Comparison of ENCODE assay signal across 28 cellular contexts in the genomic region with DNA sequence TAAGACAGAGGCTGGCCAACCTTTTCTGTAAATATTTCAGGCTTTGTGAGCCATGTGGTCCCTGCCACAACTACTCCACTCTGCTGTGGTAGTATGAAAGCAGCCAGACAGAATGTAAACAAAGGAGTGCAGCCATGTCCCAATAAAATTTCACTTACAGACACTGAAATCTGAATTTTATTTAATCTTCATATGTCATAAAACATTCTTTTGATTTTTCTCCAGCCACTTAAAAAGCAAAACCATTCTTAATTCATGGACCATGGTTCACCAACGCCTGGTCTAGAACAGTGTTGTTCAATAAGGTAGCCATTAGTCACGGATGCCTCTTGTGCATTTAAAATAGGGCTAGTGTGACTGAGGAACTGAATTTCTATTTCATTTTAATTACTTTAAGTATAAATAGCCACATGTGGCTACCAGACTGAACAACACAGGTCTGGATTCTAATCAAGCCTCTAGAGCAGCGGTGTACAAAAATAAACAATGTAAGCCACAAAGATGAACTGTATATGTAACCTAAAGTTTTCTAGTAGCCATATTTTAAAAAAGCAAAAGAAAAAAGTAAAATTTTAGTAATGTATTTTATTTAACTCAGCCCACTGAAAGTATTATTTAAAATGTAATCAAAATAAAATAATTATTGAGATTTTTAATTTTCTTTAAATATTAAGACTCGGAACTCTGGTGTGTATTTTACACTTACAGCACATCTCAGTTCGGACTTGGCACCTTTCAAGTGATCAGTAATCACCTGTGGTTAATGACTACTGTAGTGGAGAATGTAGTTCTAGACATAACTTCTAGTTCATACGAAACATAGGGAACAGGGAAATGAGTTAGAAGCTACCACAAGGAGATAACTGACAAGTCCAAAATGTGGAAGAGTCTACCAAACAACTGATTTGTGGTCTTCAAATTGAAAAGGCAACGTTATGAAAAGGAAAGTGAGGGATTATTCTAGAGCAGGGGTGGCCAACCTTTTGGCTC. TPM values are rescaled to one million over a fixed set of nuclear protein-coding genes. Genes with fewer than 3 reads are reported as not detected.
DNase-seq lines count a peak whose midpoint lies in the region; ATAC-seq and TF ChIP-seq lines count a peak whose summit lies in the region.
"Had no signal": no experiment of that assay in that cellular context is flagged by ENCODE, and none has a peak within 500 bp of the region (broad histone marks: within the 10 kb centered on the region; RNA-seq: fewer than 3 reads in every experiment).

No MANE protein-coding gene starts in this region.

- no peak overlapping the region for H3K4me3 Mint-ChIP-seq in Caco-2 (ENCODE audit: unreplicated experiment)
- H3K4me3 Mint-ChIP-seq: activated CD4-positive, alpha-beta T cell treated with anti-CD3 and anti-CD28 coated beads, Interleukin-2, amount 10 ng/mL, durations not matched to agents 7 days and 5 days; activated naive CD8-positive, alpha-beta T cell treated with anti-CD3 and anti-CD28 coated beads, Interleukin-2, amount 10 ng/mL, durations not matched to agents 7 days and 5 days; activated T-cell treated with anti-CD3 and anti-CD28 coated beads, Interleukin-2, amount 50 U/mL, for 24 hours; brain; memory B cell; WTC11 had no signal

- H3K9ac ChIP-seq in PC-3 (ENCODE audit: low read length) (no peak overlapping the region), mesenchymal stem cell (ENCODE audit: low read length) (no peak overlapping the region)

- H3K4me3 ChIP-seq in PC-3 (ENCODE audit: low read length) (no peak overlapping the region), epithelial cell of esophagus (ENCODE audit: low read length) (no peak overlapping the region), mesenchymal stem cell (ENCODE audit: insufficient read depth in 1 of 2, low read depth in 1 of 2, low read length in 2 of 2) (no peak overlapping the region), Caco-2 (ENCODE audit: low read depth, low read length) (no peak overlapping the region)
- H3K4me3 ChIP-seq: dorsolateral prefrontal cortex, esophagus squamous epithelium, GM12878, upper lobe of right lung had no signal

- no peaks in the 10 kb centered on the region for H3K9me2 ChIP-seq in PC-3 (replicated peaks; ENCODE audit: low read length)

- intact Hi-C loops in PC-3 (cut with micrococcal nuclease) = no loop called here
- intact Hi-C loops in Caco-2 (cut with micrococcal nuclease; ENCODE audit: unreplicated experiment) = no loop called here

- H2AFZ ChIP-seq in PC-3 (ENCODE audit: low read length) (no peak overlapping the region), mesenchymal stem cell (ENCODE audit: low read depth, low read length) (no peak overlapping the region)

- no peak overlapping the region for H3K18ac ChIP-seq in mesenchymal stem cell (ENCODE audit: low read depth in 1 of 2, low read length in 2 of 2)

- H3K9me3 ChIP-seq in PC-3 (ENCODE audit: low read length) = no peaks in the 10 kb centered on the region
- no peaks in the 10 kb centered on the region for H3K9me3 ChIP-seq in mesenchymal stem cell (ENCODE audit: control insufficient read depth, low read length)
- no peaks in the 10 kb centered on the region for H3K9me3 ChIP-seq in Caco-2
- H3K9me3 ChIP-seq: esophagus squamous epithelium, upper lobe of right lung had no signal

- H2BK5ac ChIP-seq in mesenchymal stem cell (ENCODE audit: low read depth, low read length, poor library complexity, severe bottlenecking) = no peak overlapping the region

- H3K27ac Mint-ChIP-seq in Caco-2 (ENCODE audit: unreplicated experiment) = no peak overlapping the region
- H3K27ac Mint-ChIP-seq: activated CD4-positive, alpha-beta T cell treated with anti-CD3 and anti-CD28 coated beads, Interleukin-2, amount 10 ng/mL, durations not matched to agents 7 days and 5 days; activated naive CD8-positive, alpha-beta T cell treated with anti-CD3 and anti-CD28 coated beads, Interleukin-2, amount 10 ng/mL, durations not matched to agents 7 days and 5 days; activated T-cell treated with anti-CD3 and anti-CD28 coated beads, Interleukin-2, amount 50 U/mL, for 24 hours; brain; memory B cell; WTC11 had no signal

- CTCF ChIA-PET in PC-3 (lab: Charles Lee) (no interaction called here), Caco-2 (lab: Charles Lee) (no interaction called here)

- H3K4me1 ChIP-seq in PC-3 (ENCODE audit: insufficient read depth, low read length) (no peaks in the 10 kb centered on the region), mesenchymal stem cell (ENCODE audit: control insufficient read depth, insufficient read depth, low read depth, low read length) (no peaks in the 10 kb centered on the region), Caco-2 (no peaks in the 10 kb centered on the region)
- H3K4me1 ChIP-seq: esophagus squamous epithelium, upper lobe of right lung had no signal

- no peaks in the 10 kb centered on the region for H3K27me3 Mint-ChIP-seq in Caco-2 (ENCODE audit: insufficient read depth, unreplicated experiment)
- H3K27me3 Mint-ChIP-seq: activated CD4-positive, alpha-beta T cell treated with anti-CD3 and anti-CD28 coated beads, Interleukin-2, amount 10 ng/mL, durations not matched to agents 7 days and 5 days; activated naive CD8-positive, alpha-beta T cell treated with anti-CD3 and anti-CD28 coated beads, Interleukin-2, amount 10 ng/mL, durations not matched to agents 7 days and 5 days; activated T-cell treated with anti-CD3 and anti-CD28 coated beads, Interleukin-2, amount 50 U/mL, for 24 hours; brain; memory B cell had no signal

- H4K8ac ChIP-seq in mesenchymal stem cell (ENCODE audit: low read length) = no peak overlapping the region

- 91% methylated on average over 4 of the region's 7 CpGs for WGBS in mesenchymal stem cell

- BruUV-seq in PC-3 (replicated peaks; lab: Mats Ljungman, UMichigan) (no TSS peak), Caco-2 (replicated peaks; lab: Mats Ljungman, UMichigan) (no TSS peak)

- no peaks in the 10 kb centered on the region for H3K79me2 ChIP-seq in PC-3 (ENCODE audit: low read length)

- H3K36me3 ChIP-seq in PC-3 (ENCODE audit: low read depth, low read length) = peaks cover 35% of the 10 kb centered on the region
- H3K36me3 ChIP-seq in mesenchymal stem cell (ENCODE audit: control insufficient read depth in 1 of 2, insufficient read depth in 2 of 2, low read depth in 1 of 2, low read length in 2 of 2) = peaks cover 16 to 86% of the 10 kb centered on the region in 2 experiments
- H3K36me3 ChIP-seq in Caco-2 (ENCODE audit: control insufficient read depth, insufficient read depth, low read length) = peaks cover 1% of the 10 kb centered on the region

- no peaks in the 10 kb centered on the region for H3K9me3 Mint-ChIP-seq in Caco-2 (ENCODE audit: unreplicated experiment)
- H3K9me3 Mint-ChIP-seq: activated CD4-positive, alpha-beta T cell treated with anti-CD3 and anti-CD28 coated beads, Interleukin-2, amount 10 ng/mL, durations not matched to agents 7 days and 5 days; activated naive CD8-positive, alpha-beta T cell treated with anti-CD3 and anti-CD28 coated beads, Interleukin-2, amount 10 ng/mL, durations not matched to agents 7 days and 5 days; activated T-cell treated with anti-CD3 and anti-CD28 coated beads, Interleukin-2, amount 50 U/mL, for 24 hours; brain; memory B cell; WTC11 had no signal

- H3K4ac ChIP-seq in mesenchymal stem cell (ENCODE audit: low read depth in 1 of 2, low read length in 2 of 2) = no peak overlapping the region

- H2AK5ac ChIP-seq in mesenchymal stem cell (ENCODE audit: low read length, severe bottlenecking) = no peak overlapping the region

- H3K4me2 ChIP-seq in PC-3 (ENCODE audit: low read length) = no peak overlapping the region
- no peak overlapping the region for H3K4me2 ChIP-seq in mesenchymal stem cell (ENCODE audit: low read length, poor library complexity, severe bottlenecking)

- no peaks in the 10 kb centered on the region for H4K20me1 ChIP-seq in PC-3 (ENCODE audit: low read length)

- no peaks in the 10 kb centered on the region for H3F3A ChIP-seq in PC-3 (ENCODE audit: low read length, unreplicated experiment)

- H2BK12ac ChIP-seq in mesenchymal stem cell (ENCODE audit: low read length in 2 of 2) = no peak overlapping the region

- H3K14ac ChIP-seq in mesenchymal stem cell (ENCODE audit: low read length in 2 of 2) = no peak overlapping the region

- H3K79me1 ChIP-seq in mesenchymal stem cell (replicated peaks; ENCODE audit: low read length, poor library complexity, severe bottlenecking) = peaks cover 1% of the 10 kb centered on the region

- H3K23ac ChIP-seq in mesenchymal stem cell (ENCODE audit: low read length in 2 of 2) = no peak overlapping the region

- H2BK15ac ChIP-seq in mesenchymal stem cell (ENCODE audit: low read depth, poor library complexity, severe bottlenecking) = no peak overlapping the region

- H3K27ac ChIP-seq in PC-3 (ENCODE audit: low read length) (no peak overlapping the region), mesenchymal stem cell (ENCODE audit: low read length, poor library complexity, severe bottlenecking) (no peak overlapping the region)
- H3K27ac ChIP-seq: dorsolateral prefrontal cortex, esophagus squamous epithelium, upper lobe of right lung had no signal

- no peak for TF ChIP-seq CTCF in PC-3 (conservative IDR thresholded peaks at IDR 0.05; ENCODE audit: low read depth, low read length)
- TF ChIP-seq CTCF in epithelial cell of esophagus (IDR thresholded peaks at IDR 0.05; ENCODE audit: insufficient read depth, low read depth, low read length, missing control alignments) = no peak
- TF ChIP-seq CTCF in Caco-2 (IDR thresholded peaks at IDR 0.05; ENCODE audit: insufficient read depth in 1 of 2, low read depth in 1 of 2, low read length in 1 of 2, severe bottlenecking in 1 of 2, unreplicated experiment in 1 of 2) = no peak

- no peaks in the 10 kb centered on the region for H3K4me1 Mint-ChIP-seq in Caco-2 (ENCODE audit: low read depth, unreplicated experiment)
- H3K4me1 Mint-ChIP-seq: activated CD4-positive, alpha-beta T cell treated with anti-CD3 and anti-CD28 coated beads, Interleukin-2, amount 10 ng/mL, durations not matched to agents 7 days and 5 days; activated naive CD8-positive, alpha-beta T cell treated with anti-CD3 and anti-CD28 coated beads, Interleukin-2, amount 10 ng/mL, durations not matched to agents 7 days and 5 days; brain; memory B cell; WTC11 had no signal

- POLR2A ChIA-PET in PC-3 (lab: Charles Lee; ENCODE audit: unreplicated experiment) (no interaction called here), Caco-2 (lab: Charles Lee) (interaction anchor here (0.7 kb wide), 1 partner anchor 64 kb away, joined by 3 read pairs; no protein-coding TSS in a partner anchor)

- ATAC-seq in PC-3 = peak; percentile 45
- no peak for ATAC-seq in HG02759 (IDR thresholded peaks at IDR 0.05; ENCODE audit: unreplicated experiment)
- ATAC-seq: GM12878, upper lobe of right lung, WTC11 had no signal

- H3K36me3 Mint-ChIP-seq in Caco-2 (ENCODE audit: insufficient read depth, unreplicated experiment) = peaks cover 59% of the 10 kb centered on the region

- H2BK120ac ChIP-seq in mesenchymal stem cell (ENCODE audit: low read depth, low read length) = no peak overlapping the region

- DNase-seq in EH (ENCODE audit: low read depth) (peak; percentile 49), PC-3 (no peak), epithelial cell of esophagus (ENCODE audit: low read depth) (peak; percentile 11), mesenchymal stem cell (peak; percentile 6), T-helper 2 cell (no peak), Caco-2 (no peak)
- DNase-seq in activated CD4-positive, alpha-beta T cell treated with anti-CD3 and anti-CD28 coated beads for 1 hour = no peak
- DNase-seq: activated CD4-positive, alpha-beta T cell treated with anti-CD3 and anti-CD28 coated beads, Interleukin-2, amount 10 ng/mL, durations not matched to agents 7 days and 5 days; activated gamma-delta T cell treated with Interleukin-2 at 50 U/mL for 16 hours; activated naive CD8-positive, alpha-beta T cell treated with anti-CD3 and anti-CD28 coated beads, Interleukin-2, amount 10 ng/mL, durations not matched to agents 7 days and 5 days; activated T-cell treated with anti-CD3 and anti-CD28 coated beads, Interleukin-2, amount 50 U/mL, for 24 hours; DND-41; dorsolateral prefrontal cortex; esophagus squamous epithelium; HCEC 1CT; hypothalamus; Kasumi-1; MV-4-11; NCI-H1436; NCI-H345; retina; stimulated activated naive CD4-positive, alpha-beta T cell; upper lobe of right lung had no signal

- no peak overlapping the region for H4K91ac ChIP-seq in mesenchymal stem cell (ENCODE audit: low read length)

- H3K27me3 ChIP-seq in PC-3 (ENCODE audit: low read length) (no peaks in the 10 kb centered on the region), mesenchymal stem cell (ENCODE audit: control insufficient read depth in 1 of 2, insufficient read depth in 1 of 2, low read length in 2 of 2) (no peaks in the 10 kb centered on the region), Caco-2 (replicated peaks; ENCODE audit: control insufficient read depth, insufficient read depth, low read length) (no peaks in the 10 kb centered on the region)
- H3K27me3 ChIP-seq: dorsolateral prefrontal cortex, esophagus squamous epithelium, upper lobe of right lung had no signal

RNA-seq across cellular contexts. Expression of a gene that starts 14.3 kb away (rescaled TPM):
- total RNA-seq in PC-3 (2014; rRNA removed) (19.8 and 28.2 TPM in 2 replicates), Caco-2 (2022) (20.7 and 22.7 TPM in 2 replicates)
- 3.5 TPM for polyA plus RNA-seq in mesenchymal stem cell (2013, experiment 1 of 2)
- polyA plus RNA-seq in mesenchymal stem cell (2013, experiment 2 of 2) = 3.6 TPM

RNA-seq across cellular contexts. Expression of a gene that starts 17.1 kb away (rescaled TPM):
- total RNA-seq in PC-3 (2014; rRNA removed) = 22.3 and 27.2 TPM in 2 replicates
- polyA plus RNA-seq in mesenchymal stem cell (2013, experiment 1 of 2) = 62.9 TPM
- polyA plus RNA-seq in mesenchymal stem cell (2013, experiment 2 of 2) = 66.6 TPM
- 84.8 and 87.8 TPM in 2 replicates for total RNA-seq in Caco-2 (2022)

Comparison
In these comparisons a context has a peak if more than half of its experiments do, and no peak if none do; other contexts are left out.
1. DNase-seq: peak in EH (single experiment), epithelial cell of esophagus (single experiment) and mesenchymal stem cell (single experiment); none in PC-3 (single experiment), activated CD4-positive, alpha-beta T cell treated with anti-CD3 and anti-CD28 coated beads for 1 hour (single experiment), T-helper 2 cell (0 of 5) and Caco-2 (0 of 2).